1 cellular context compared by ENCODE assay signal in the genomic region with DNA sequence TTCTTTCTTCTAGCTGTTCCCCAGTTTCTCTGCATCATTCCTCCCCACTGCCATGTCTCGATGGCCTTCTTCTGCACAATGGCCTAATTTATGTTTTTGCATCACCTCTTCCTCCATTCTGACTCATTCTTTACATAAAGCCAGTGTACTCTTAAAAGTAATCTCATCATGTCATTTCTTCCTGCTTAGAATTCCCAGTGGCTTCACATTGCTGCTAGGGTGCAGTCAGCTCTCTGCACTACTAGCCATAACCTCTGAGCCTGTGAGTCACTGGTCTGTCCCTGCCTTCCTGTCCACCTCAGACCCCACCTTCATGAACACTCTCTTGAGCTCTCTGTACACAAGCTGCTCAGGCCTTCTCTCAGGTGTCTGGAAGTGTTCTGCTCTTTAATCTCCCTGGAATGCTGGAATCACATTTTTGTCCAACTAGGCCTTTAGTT.
TF ChIP-seq lines count a peak whose summit lies in the region.

No MANE protein-coding gene starts in this region.

TF ChIP-seq in K562, 482 proteins besides CTCF, POLR2A, EP300 and RAD21 (continued from another document):
- TF ChIP-seq, protein P1, sequence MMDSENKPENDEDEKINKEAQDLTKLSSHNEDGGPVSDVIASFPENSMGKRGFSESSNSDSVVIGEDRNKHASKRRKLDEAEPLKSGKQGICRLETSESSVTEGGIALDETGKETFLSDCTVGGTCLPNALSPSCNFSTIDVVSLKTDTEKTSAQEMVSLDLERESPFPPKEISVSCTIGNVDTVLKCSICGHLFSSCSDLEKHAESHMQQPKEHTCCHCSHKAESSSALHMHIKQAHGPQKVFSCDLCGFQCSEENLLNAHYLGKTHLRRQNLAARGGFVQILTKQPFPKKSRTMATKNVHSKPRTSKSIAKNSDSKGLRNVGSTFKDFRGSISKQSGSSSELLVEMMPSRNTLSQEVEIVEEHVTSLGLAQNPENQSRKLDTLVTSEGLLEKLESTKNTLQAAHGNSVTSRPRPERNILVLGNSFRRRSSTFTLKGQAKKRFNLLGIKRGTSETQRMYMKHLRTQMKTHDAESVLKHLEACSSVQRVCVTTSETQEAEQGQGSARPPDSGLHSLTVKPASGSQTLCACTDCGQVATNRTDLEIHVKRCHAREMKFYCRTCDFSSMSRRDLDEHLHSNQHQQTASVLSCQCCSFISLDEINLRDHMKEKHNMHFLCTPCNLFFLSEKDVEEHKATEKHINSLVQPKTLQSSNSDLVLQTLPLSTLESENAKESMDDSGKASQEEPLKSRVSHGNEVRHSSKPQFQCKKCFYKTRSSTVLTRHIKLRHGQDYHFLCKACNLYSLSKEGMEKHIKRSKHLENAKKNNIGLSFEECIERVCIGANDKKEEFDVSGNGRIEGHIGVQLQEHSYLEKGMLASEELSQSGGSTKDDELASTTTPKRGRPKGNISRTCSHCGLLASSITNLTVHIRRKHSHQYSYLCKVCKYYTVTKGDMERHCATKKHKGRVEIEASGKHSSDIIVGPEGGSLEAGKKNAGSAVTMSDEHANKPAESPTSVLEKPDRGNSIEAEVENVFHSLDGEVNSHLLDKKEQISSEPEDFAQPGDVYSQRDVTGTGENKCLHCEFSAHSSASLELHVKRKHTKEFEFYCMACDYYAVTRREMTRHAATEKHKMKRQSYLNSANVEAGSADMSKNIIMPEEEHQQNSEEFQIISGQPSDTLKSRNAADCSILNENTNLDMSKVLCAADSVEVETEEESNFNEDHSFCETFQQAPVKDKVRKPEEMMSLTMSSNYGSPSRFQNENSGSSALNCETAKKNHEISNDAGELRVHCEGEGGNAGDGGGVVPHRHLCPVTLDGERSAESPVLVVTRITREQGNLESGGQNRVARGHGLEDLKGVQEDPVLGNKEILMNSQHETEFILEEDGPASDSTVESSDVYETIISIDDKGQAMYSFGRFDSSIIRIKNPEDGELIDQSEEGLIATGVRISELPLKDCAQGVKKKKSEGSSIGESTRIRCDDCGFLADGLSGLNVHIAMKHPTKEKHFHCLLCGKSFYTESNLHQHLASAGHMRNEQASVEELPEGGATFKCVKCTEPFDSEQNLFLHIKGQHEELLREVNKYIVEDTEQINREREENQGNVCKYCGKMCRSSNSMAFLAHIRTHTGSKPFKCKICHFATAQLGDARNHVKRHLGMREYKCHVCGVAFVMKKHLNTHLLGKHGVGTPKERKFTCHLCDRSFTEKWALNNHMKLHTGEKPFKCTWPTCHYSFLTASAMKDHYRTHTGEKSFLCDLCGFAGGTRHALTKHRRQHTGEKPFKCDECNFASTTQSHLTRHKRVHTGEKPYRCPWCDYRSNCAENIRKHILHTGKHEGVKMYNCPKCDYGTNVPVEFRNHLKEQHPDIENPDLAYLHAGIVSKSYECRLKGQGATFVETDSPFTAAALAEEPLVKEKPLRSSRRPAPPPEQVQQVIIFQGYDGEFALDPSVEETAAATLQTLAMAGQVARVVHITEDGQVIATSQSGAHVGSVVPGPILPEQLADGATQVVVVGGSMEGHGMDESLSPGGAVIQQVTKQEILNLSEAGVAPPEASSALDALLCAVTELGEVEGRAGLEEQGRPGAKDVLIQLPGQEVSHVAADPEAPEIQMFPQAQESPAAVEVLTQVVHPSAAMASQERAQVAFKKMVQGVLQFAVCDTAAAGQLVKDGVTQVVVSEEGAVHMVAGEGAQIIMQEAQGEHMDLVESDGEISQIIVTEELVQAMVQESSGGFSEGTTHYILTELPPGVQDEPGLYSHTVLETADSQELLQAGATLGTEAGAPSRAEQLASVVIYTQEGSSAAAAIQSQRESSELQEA (IDR thresholded peaks at IDR 0.05; ENCODE audit: low read depth), result no peak
- TF ChIP-seq ZNF512 (tag; IDR thresholded peaks at IDR 0.05) (no peak), GATA2 (CRISPR knock-in tag; IDR thresholded peaks at IDR 0.05) (no peak), RUNX1 (IDR thresholded peaks at IDR 0.05; ENCODE audit: low read depth) (no peak), ZNF12 (CRISPR knock-in tag; IDR thresholded peaks at IDR 0.05) (no peak), ZBTB8A (IDR thresholded peaks at IDR 0.05; ENCODE audit: partially characterized antibody) (no peak), MAFK (IDR thresholded peaks at IDR 0.05; ENCODE audit: low read length) (no peak)
- TF ChIP-seq, protein P2, sequence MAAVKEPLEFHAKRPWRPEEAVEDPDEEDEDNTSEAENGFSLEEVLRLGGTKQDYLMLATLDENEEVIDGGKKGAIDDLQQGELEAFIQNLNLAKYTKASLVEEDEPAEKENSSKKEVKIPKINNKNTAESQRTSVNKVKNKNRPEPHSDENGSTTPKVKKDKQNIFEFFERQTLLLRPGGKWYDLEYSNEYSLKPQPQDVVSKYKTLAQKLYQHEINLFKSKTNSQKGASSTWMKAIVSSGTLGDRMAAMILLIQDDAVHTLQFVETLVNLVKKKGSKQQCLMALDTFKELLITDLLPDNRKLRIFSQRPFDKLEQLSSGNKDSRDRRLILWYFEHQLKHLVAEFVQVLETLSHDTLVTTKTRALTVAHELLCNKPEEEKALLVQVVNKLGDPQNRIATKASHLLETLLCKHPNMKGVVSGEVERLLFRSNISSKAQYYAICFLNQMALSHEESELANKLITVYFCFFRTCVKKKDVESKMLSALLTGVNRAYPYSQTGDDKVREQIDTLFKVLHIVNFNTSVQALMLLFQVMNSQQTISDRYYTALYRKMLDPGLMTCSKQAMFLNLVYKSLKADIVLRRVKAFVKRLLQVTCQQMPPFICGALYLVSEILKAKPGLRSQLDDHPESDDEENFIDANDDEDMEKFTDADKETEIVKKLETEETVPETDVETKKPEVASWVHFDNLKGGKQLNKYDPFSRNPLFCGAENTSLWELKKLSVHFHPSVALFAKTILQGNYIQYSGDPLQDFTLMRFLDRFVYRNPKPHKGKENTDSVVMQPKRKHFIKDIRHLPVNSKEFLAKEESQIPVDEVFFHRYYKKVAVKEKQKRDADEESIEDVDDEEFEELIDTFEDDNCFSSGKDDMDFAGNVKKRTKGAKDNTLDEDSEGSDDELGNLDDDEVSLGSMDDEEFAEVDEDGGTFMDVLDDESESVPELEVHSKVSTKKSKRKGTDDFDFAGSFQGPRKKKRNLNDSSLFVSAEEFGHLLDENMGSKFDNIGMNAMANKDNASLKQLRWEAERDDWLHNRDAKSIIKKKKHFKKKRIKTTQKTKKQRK (IDR thresholded peaks at IDR 0.05; ENCODE audit: borderline replicate concordance, low read depth, low read length), result no peak
- TF ChIP-seq, protein P3, sequence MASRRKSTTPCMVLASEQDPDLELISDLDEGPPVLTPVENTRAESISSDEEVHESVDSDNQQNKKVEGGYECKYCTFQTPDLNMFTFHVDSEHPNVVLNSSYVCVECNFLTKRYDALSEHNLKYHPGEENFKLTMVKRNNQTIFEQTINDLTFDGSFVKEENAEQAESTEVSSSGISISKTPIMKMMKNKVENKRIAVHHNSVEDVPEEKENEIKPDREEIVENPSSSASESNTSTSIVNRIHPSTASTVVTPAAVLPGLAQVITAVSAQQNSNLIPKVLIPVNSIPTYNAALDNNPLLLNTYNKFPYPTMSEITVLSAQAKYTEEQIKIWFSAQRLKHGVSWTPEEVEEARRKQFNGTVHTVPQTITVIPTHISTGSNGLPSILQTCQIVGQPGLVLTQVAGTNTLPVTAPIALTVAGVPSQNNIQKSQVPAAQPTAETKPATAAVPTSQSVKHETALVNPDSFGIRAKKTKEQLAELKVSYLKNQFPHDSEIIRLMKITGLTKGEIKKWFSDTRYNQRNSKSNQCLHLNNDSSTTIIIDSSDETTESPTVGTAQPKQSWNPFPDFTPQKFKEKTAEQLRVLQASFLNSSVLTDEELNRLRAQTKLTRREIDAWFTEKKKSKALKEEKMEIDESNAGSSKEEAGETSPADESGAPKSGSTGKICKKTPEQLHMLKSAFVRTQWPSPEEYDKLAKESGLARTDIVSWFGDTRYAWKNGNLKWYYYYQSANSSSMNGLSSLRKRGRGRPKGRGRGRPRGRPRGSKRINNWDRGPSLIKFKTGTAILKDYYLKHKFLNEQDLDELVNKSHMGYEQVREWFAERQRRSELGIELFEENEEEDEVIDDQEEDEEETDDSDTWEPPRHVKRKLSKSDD (conservative IDR thresholded peaks at IDR 0.05; ENCODE audit: low read length), result no peak
